In genomic region chr20:45029884-45030283, GRCh38 we compare ENCODE assay signal across 20 cellular contexts.
DNase-seq lines count a peak whose midpoint lies in the region; ATAC-seq and TF ChIP-seq lines count a peak whose summit lies in the region.
"Had no signal": no experiment of that assay in that cellular context is flagged by ENCODE, and none has a peak within 500 bp of the region (broad histone marks: within the 10 kb centered on the region; RNA-seq: fewer than 3 reads in every experiment).

No MANE protein-coding gene starts in this region.

- H3K9me3 Mint-ChIP-seq in activated CD8-positive, alpha-beta T cell treated with anti-CD3 and anti-CD28 coated beads for 36 hours: no peaks in the 10 kb centered on the region
- H3K9me3 Mint-ChIP-seq in activated CD8-positive, alpha-beta T cell treated with anti-CD3 and anti-CD28 coated beads, Interleukin-2, amount 10 ng/mL, durations not matched to agents 7 days and 5 days (ENCODE audit: insufficient read depth): no peaks in the 10 kb centered on the region
- no peaks in the 10 kb centered on the region for H3K9me3 Mint-ChIP-seq in CD4-positive, alpha-beta memory T cell
- no peaks in the 10 kb centered on the region for H3K9me3 Mint-ChIP-seq in activated T-helper 17 cell treated with anti-CD3 and anti-CD28 coated beads, Interleukin-2, amount 50 U/mL, for 72 hours
- H3K9me3 Mint-ChIP-seq in naive thymus-derived CD8-positive, alpha-beta T cell: no peaks in the 10 kb centered on the region

- no peak for DNase-seq in activated CD8-positive, alpha-beta T cell treated with anti-CD3 and anti-CD28 coated beads for 36 hours
- DNase-seq in activated CD8-positive, alpha-beta T cell treated with anti-CD3 and anti-CD28 coated beads, Interleukin-2, amount 10 ng/mL, durations not matched to agents 7 days and 5 days: no peak
- no peak for DNase-seq in CD4-positive, alpha-beta memory T cell
- no peak for DNase-seq in naive thymus-derived CD8-positive, alpha-beta T cell
- no peak for DNase-seq in effector CD8-positive, alpha-beta T cell (lab: John Stamatoyannopoulos, UW)
- DNase-seq in HK-2 (ENCODE audit: unreplicated experiment): no peak
- DNase-seq: C1 segment of cervical spinal cord, Calu3, DMS53, Karpas-422, MG63, NCI-H1092, NCI-H146, NCI-H2081 treated with DMSO at 0.1 percent for 48 hours, NCI-H510A, NCI-H82, PC-3 had no signal

- peaks cover 71% of the 10 kb centered on the region for H3K4me1 Mint-ChIP-seq in activated CD8-positive, alpha-beta T cell treated with anti-CD3 and anti-CD28 coated beads for 36 hours (ENCODE audit: low read depth)
- H3K4me1 Mint-ChIP-seq in activated CD8-positive, alpha-beta T cell treated with anti-CD3 and anti-CD28 coated beads, Interleukin-2, amount 10 ng/mL, durations not matched to agents 7 days and 5 days (ENCODE audit: low read depth): peaks cover 39% of the 10 kb centered on the region
- H3K4me1 Mint-ChIP-seq in CD4-positive, alpha-beta memory T cell: peaks cover 53 to 87% (median 73%) of the 10 kb centered on the region in 4 donors
- peaks cover 50% of the 10 kb centered on the region for H3K4me1 Mint-ChIP-seq in activated T-helper 17 cell treated with anti-CD3 and anti-CD28 coated beads, Interleukin-2, amount 50 U/mL, for 72 hours
- peaks cover 40 to 72% (median 71%) of the 10 kb centered on the region in 4 donors for H3K4me1 Mint-ChIP-seq in naive thymus-derived CD8-positive, alpha-beta T cell

- no peak for TF ChIP-seq CTCF in activated CD8-positive, alpha-beta T cell treated with anti-CD3 and anti-CD28 coated beads for 36 hours (IDR thresholded peaks at IDR 0.05)

- H3K27me3 ChIP-seq in CD4-positive, alpha-beta memory T cell (ENCODE audit: insufficient read depth, low read length): no peaks in the 10 kb centered on the region
- H3K27me3 ChIP-seq: MG63 had no signal

- POLR2A ChIA-PET in activated CD8-positive, alpha-beta T cell treated with anti-CD3 and anti-CD28 coated beads for 36 hours (lab: Charles Lee): interaction anchor here (0.6 to 1.9 kb wide), 2 partner anchors 25 to 42 kb away, joined by 4 to 6 read pairs; no protein-coding TSS in a partner anchor
- POLR2A ChIA-PET in activated CD8-positive, alpha-beta T cell treated with anti-CD3 and anti-CD28 coated beads, Interleukin-2, amount 10 ng/mL, durations not matched to agents 7 days and 5 days (lab: Charles Lee): no interaction called here
- POLR2A ChIA-PET in CD4-positive, alpha-beta memory T cell (lab: Charles Lee; ENCODE audit: partially characterized antibody): interaction anchor here (0.6 to 1.3 kb wide), 3 partner anchors 14 to 65 kb away, joined by 3 to 4 read pairs (median 4); no protein-coding TSS in a partner anchor
- POLR2A ChIA-PET in naive thymus-derived CD8-positive, alpha-beta T cell (lab: Charles Lee): no interaction called here

- H3K27ac Mint-ChIP-seq in activated CD8-positive, alpha-beta T cell treated with anti-CD3 and anti-CD28 coated beads for 36 hours: peak overlapping the region; percentile 62
- H3K27ac Mint-ChIP-seq in activated CD8-positive, alpha-beta T cell treated with anti-CD3 and anti-CD28 coated beads, Interleukin-2, amount 10 ng/mL, durations not matched to agents 7 days and 5 days: no peak overlapping the region
- H3K27ac Mint-ChIP-seq in CD4-positive, alpha-beta memory T cell: peak overlapping the region in 5 of 7 donors; percentile 8 to 68 (median 52)
- H3K27ac Mint-ChIP-seq in activated T-helper 17 cell treated with anti-CD3 and anti-CD28 coated beads, Interleukin-2, amount 50 U/mL, for 72 hours: no peak overlapping the region
- H3K27ac Mint-ChIP-seq in naive thymus-derived CD8-positive, alpha-beta T cell: peak overlapping the region in 8 of 10 donors; percentile 22 to 72 (median 53)

- intact Hi-C loops in activated CD8-positive, alpha-beta T cell treated with anti-CD3 and anti-CD28 coated beads for 36 hours (cut with micrococcal nuclease): no loop called here
- intact Hi-C loops in CD4-positive, alpha-beta memory T cell (cut with micrococcal nuclease): no loop called here

- no peak overlapping the region for H3K27ac ChIP-seq in CD4-positive, alpha-beta memory T cell (ENCODE audit: low read depth, low read length)

- H3K36me3 Mint-ChIP-seq in activated CD8-positive, alpha-beta T cell treated with anti-CD3 and anti-CD28 coated beads for 36 hours (ENCODE audit: low read depth): peaks cover 64% of the 10 kb centered on the region
- peaks cover 63% of the 10 kb centered on the region for H3K36me3 Mint-ChIP-seq in activated CD8-positive, alpha-beta T cell treated with anti-CD3 and anti-CD28 coated beads, Interleukin-2, amount 10 ng/mL, durations not matched to agents 7 days and 5 days (ENCODE audit: low read depth)
- H3K36me3 Mint-ChIP-seq in CD4-positive, alpha-beta memory T cell: peaks cover 48 to 75% of the 10 kb centered on the region in 2 donors
- H3K36me3 Mint-ChIP-seq in activated T-helper 17 cell treated with anti-CD3 and anti-CD28 coated beads, Interleukin-2, amount 50 U/mL, for 72 hours (ENCODE audit: low read depth): peaks cover 98% of the 10 kb centered on the region
- H3K36me3 Mint-ChIP-seq in naive thymus-derived CD8-positive, alpha-beta T cell: peaks cover 5 to 81% (median 23%) of the 10 kb centered on the region in 3 donors

- no peak overlapping the region for H3K4me3 Mint-ChIP-seq in activated CD8-positive, alpha-beta T cell treated with anti-CD3 and anti-CD28 coated beads for 36 hours
- no peak overlapping the region for H3K4me3 Mint-ChIP-seq in activated CD8-positive, alpha-beta T cell treated with anti-CD3 and anti-CD28 coated beads, Interleukin-2, amount 10 ng/mL, durations not matched to agents 7 days and 5 days
- no peak overlapping the region for H3K4me3 Mint-ChIP-seq in CD4-positive, alpha-beta memory T cell
- H3K4me3 Mint-ChIP-seq in activated T-helper 17 cell treated with anti-CD3 and anti-CD28 coated beads, Interleukin-2, amount 50 U/mL, for 72 hours: no peak overlapping the region
- H3K4me3 Mint-ChIP-seq in naive thymus-derived CD8-positive, alpha-beta T cell: no peak overlapping the region

- CTCF ChIA-PET in activated CD8-positive, alpha-beta T cell treated with anti-CD3 and anti-CD28 coated beads for 36 hours (lab: Charles Lee): interaction anchor here (1.2 to 3.7 kb wide), 4 partner anchors 14 to 66 kb away, joined by 3 to 20 read pairs (median 9); no protein-coding TSS in a partner anchor
- CTCF ChIA-PET in activated CD8-positive, alpha-beta T cell treated with anti-CD3 and anti-CD28 coated beads, Interleukin-2, amount 10 ng/mL, durations not matched to agents 7 days and 5 days (lab: Charles Lee): interaction anchor here (1.0 to 5.1 kb wide), 6 partner anchors 9 to 141 kb away, joined by 3 to 22 read pairs (median 4); no protein-coding TSS in a partner anchor
- CTCF ChIA-PET in CD4-positive, alpha-beta memory T cell (lab: Charles Lee; ENCODE audit: partially characterized antibody): interaction anchor here (0.6 to 2.8 kb wide), 5 partner anchors 9 to 212 kb away, joined by 3 to 12 read pairs (median 3); no protein-coding TSS in a partner anchor

- peaks cover 54% of the 10 kb centered on the region for H3K36me3 ChIP-seq in CD4-positive, alpha-beta memory T cell (ENCODE audit: insufficient read depth, low read length)

- no peak overlapping the region for H3K4me3 ChIP-seq in CD4-positive, alpha-beta memory T cell (ENCODE audit: low read length in 2 of 2)
- H3K4me3 ChIP-seq: HAP-1, MG63 had no signal

- no peaks in the 10 kb centered on the region for H3K27me3 Mint-ChIP-seq in activated CD8-positive, alpha-beta T cell treated with anti-CD3 and anti-CD28 coated beads for 36 hours
- H3K27me3 Mint-ChIP-seq in activated CD8-positive, alpha-beta T cell treated with anti-CD3 and anti-CD28 coated beads, Interleukin-2, amount 10 ng/mL, durations not matched to agents 7 days and 5 days (ENCODE audit: low read depth): no peaks in the 10 kb centered on the region
- no peaks in the 10 kb centered on the region for H3K27me3 Mint-ChIP-seq in CD4-positive, alpha-beta memory T cell
- H3K27me3 Mint-ChIP-seq in activated T-helper 17 cell treated with anti-CD3 and anti-CD28 coated beads, Interleukin-2, amount 50 U/mL, for 72 hours: no peaks in the 10 kb centered on the region
- H3K27me3 Mint-ChIP-seq in naive thymus-derived CD8-positive, alpha-beta T cell: no peaks in the 10 kb centered on the region

- ATAC-seq in activated CD8-positive, alpha-beta T cell treated with anti-CD3 and anti-CD28 coated beads for 36 hours: peak; percentile 60
- no peak for ATAC-seq in activated CD8-positive, alpha-beta T cell treated with anti-CD3 and anti-CD28 coated beads, Interleukin-2, amount 10 ng/mL, durations not matched to agents 7 days and 5 days
- peak; percentile 41 for ATAC-seq in activated T-helper 17 cell treated with anti-CD3 and anti-CD28 coated beads, Interleukin-2, amount 50 U/mL, for 72 hours (replicated peaks)
- no peak for ATAC-seq in naive thymus-derived CD8-positive, alpha-beta T cell
- ATAC-seq in GM18519 (IDR thresholded peaks at IDR 0.05; ENCODE audit: low FRiP score, unreplicated experiment): no peak
- ATAC-seq: PC-3 had no signal

- peaks cover 90% of the 10 kb centered on the region for H3K4me1 ChIP-seq in CD4-positive, alpha-beta memory T cell (ENCODE audit: insufficient read depth, low read length)

- H3K9me3 ChIP-seq in CD4-positive, alpha-beta memory T cell (ENCODE audit: control insufficient read depth in 1 of 2, low read length in 2 of 2): no peaks in the 10 kb centered on the region
- H3K9me3 ChIP-seq: MG63 had no signal

Comparison
In these comparisons a context has a peak if more than half of its experiments do, and no peak if none do; other contexts are left out.
1. ATAC-seq: peak in activated CD8-positive, alpha-beta T cell treated with anti-CD3 and anti-CD28 coated beads for 36 hours (single experiment) and activated T-helper 17 cell treated with anti-CD3 and anti-CD28 coated beads, Interleukin-2, amount 50 U/mL, for 72 hours (single experiment); none in activated CD8-positive, alpha-beta T cell treated with anti-CD3 and anti-CD28 coated beads, Interleukin-2, amount 10 ng/mL, durations not matched to agents 7 days and 5 days (single experiment), naive thymus-derived CD8-positive, alpha-beta T cell (0 of 2) and GM18519 (single experiment).
2. H3K27ac Mint-ChIP-seq: peak in activated CD8-positive, alpha-beta T cell treated with anti-CD3 and anti-CD28 coated beads for 36 hours (single experiment), CD4-positive, alpha-beta memory T cell (5 of 7) and naive thymus-derived CD8-positive, alpha-beta T cell (8 of 10); none in activated CD8-positive, alpha-beta T cell treated with anti-CD3 and anti-CD28 coated beads, Interleukin-2, amount 10 ng/mL, durations not matched to agents 7 days and 5 days (single experiment) and activated T-helper 17 cell treated with anti-CD3 and anti-CD28 coated beads, Interleukin-2, amount 50 U/mL, for 72 hours (single experiment).
3. POLR2A ChIA-PET loops: an anchor here in activated CD8-positive, alpha-beta T cell treated with anti-CD3 and anti-CD28 coated beads for 36 hours (0.6 to 1.9 kb wide) and CD4-positive, alpha-beta memory T cell (0.6 to 1.3 kb wide); none called in activated CD8-positive, alpha-beta T cell treated with anti-CD3 and anti-CD28 coated beads, Interleukin-2, amount 10 ng/mL, durations not matched to agents 7 days and 5 days and naive thymus-derived CD8-positive, alpha-beta T cell.